In the genomic region with DNA sequence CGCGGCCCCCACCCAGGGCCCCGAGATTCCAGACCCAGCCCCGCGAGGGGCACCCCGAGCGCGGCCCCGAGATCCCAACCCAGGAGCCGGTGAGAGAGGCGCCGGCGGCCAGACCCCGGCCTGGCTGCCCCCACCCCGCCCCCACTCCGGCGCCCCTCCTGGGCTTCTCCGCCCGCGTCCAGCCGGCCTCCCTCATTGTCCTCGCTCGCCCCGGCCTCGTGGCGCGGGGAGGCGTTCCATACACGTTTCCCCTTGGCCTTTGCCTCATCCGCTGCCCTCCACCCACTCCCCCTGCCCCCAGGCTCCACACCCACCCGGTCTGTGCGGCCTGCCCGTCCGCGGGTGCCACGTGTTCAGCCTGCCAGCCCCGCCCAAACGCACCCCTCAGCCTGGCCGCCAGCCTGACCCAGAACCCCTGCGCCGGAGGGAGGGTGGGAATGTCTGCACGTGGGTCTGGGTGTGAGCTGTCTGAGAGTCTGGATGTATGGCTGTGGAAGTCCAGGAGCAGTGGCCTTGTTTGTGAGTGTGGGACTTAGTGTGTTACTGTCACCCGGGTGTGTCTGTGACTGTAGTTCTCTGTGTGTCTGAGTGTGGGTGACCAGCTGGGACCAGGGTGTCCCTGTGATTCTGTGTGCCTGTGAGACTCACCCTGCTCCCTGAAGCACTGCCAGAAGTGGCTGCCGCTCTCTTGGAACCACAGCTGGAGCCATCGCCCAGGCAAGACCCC, we compare ENCODE assay signal across 1 cellular context.
TF ChIP-seq lines count a peak whose summit lies in the region.

No MANE protein-coding gene starts in this region.

TF ChIP-seq in HEK293, 187 proteins besides CTCF, POLR2A, EP300 and RAD21 (continued from another document and continues in another):
- TF ChIP-seq SP3 (tag by site-specific recombination; IDR thresholded peaks at IDR 0.05) (peak; percentile 59), ZNF391 (tag by site-specific recombination; IDR thresholded peaks at IDR 0.05; ENCODE audit: borderline replicate concordance, low read depth) (peak; percentile 33; the same call in 1 of the 2 replicates), ZNF530 (tag by site-specific recombination; IDR thresholded peaks at IDR 0.05; ENCODE audit: low read depth) (no peak), ZBTB21 (tag by site-specific recombination; IDR thresholded peaks at IDR 0.05) (no peak), ZNF341 (tag by site-specific recombination; IDR thresholded peaks at IDR 0.05; ENCODE audit: low read depth) (peak; percentile 79), ZNF10 (tag by site-specific recombination; IDR thresholded peaks at IDR 0.05) (no peak), ZNF404 (tag by site-specific recombination; IDR thresholded peaks at IDR 0.05) (no peak), ZNF571 (tag by site-specific recombination; IDR thresholded peaks at IDR 0.05) (no peak), ZNF701 (tag by site-specific recombination; IDR thresholded peaks at IDR 0.05) (no peak), ZNF830 (tag by site-specific recombination; IDR thresholded peaks at IDR 0.05; ENCODE audit: low read depth) (no peak), ZNF624 (tag by site-specific recombination; IDR thresholded peaks at IDR 0.05) (no peak), KLF16 (tag by site-specific recombination; IDR thresholded peaks at IDR 0.05) (peak; percentile 66; the same call in 1 of the 2 replicates), ZFP37 (tag by site-specific recombination; IDR thresholded peaks at IDR 0.05) (no peak), ZNF24 (tag by site-specific recombination; IDR thresholded peaks at IDR 0.05) (no peak), ZNF37A (tag by site-specific recombination; IDR thresholded peaks at IDR 0.05) (no peak), KLF10 (tag by site-specific recombination; IDR thresholded peaks at IDR 0.05) (no peak), ZNF214 (tag by site-specific recombination; IDR thresholded peaks at IDR 0.05; ENCODE audit: borderline replicate concordance) (no peak), ZNF175 (tag by site-specific recombination; IDR thresholded peaks at IDR 0.05) (no peak), ZNF155 (tag by site-specific recombination; IDR thresholded peaks at IDR 0.05) (no peak), MYNN (tag by site-specific recombination; IDR thresholded peaks at IDR 0.05; ENCODE audit: borderline replicate concordance) (no peak), ZBTB8A (tag by site-specific recombination; IDR thresholded peaks at IDR 0.05) (peak; percentile 80), ZNF132 (tag by site-specific recombination; IDR thresholded peaks at IDR 0.05; ENCODE audit: borderline replicate concordance) (no peak), ZFP3 (tag by site-specific recombination; IDR thresholded peaks at IDR 0.05; ENCODE audit: low read depth) (no peak), ZNF146 (tag by site-specific recombination; IDR thresholded peaks at IDR 0.05) (no peak), ZNF366 (tag by site-specific recombination; conservative IDR thresholded peaks at IDR 0.05) (no peak), KLF8 (tag by site-specific recombination; IDR thresholded peaks at IDR 0.05) (peak; percentile 74; the same call in 1 of the 2 replicates), WT1 (tag by site-specific recombination; IDR thresholded peaks at IDR 0.05) (no peak), MZF1 (tag by site-specific recombination; IDR thresholded peaks at IDR 0.05; ENCODE audit: borderline replicate concordance) (no peak), SCRT2 (tag by site-specific recombination; IDR thresholded peaks at IDR 0.05) (no peak), ZSCAN23 (tag by site-specific recombination; IDR thresholded peaks at IDR 0.05) (no peak), GLI2 (tag by site-specific recombination; IDR thresholded peaks at IDR 0.05; ENCODE audit: borderline replicate concordance, low read depth) (no peak), ZNF670 (tag by site-specific recombination; IDR thresholded peaks at IDR 0.05; ENCODE audit: low read depth) (no peak), ZNF843 (tag by site-specific recombination; IDR thresholded peaks at IDR 0.05) (no peak), IKZF3 (tag by site-specific recombination; IDR thresholded peaks at IDR 0.05) (no peak), ZNF585B (tag by site-specific recombination; IDR thresholded peaks at IDR 0.05) (no peak), ZNF221 (tag by site-specific recombination; IDR thresholded peaks at IDR 0.05; ENCODE audit: borderline replicate concordance) (no peak), ZFP69B (tag by site-specific recombination; IDR thresholded peaks at IDR 0.05) (no peak), ZNF792 (tag by site-specific recombination; IDR thresholded peaks at IDR 0.05) (no peak), EGR2 (tag by site-specific recombination; IDR thresholded peaks at IDR 0.05; ENCODE audit: low read depth) (peak; percentile 93), ZNF596 (tag by site-specific recombination; IDR thresholded peaks at IDR 0.05) (no peak), GLIS1 (tag by site-specific recombination; IDR thresholded peaks at IDR 0.05) (peak; percentile 68), ZNF433 (tag by site-specific recombination; IDR thresholded peaks at IDR 0.05; ENCODE audit: low read depth) (no peak), GFI1B (tag by site-specific recombination; IDR thresholded peaks at IDR 0.05) (no peak), YY1 (tag by site-specific recombination; IDR thresholded peaks at IDR 0.05) (no peak), ZNF548 (tag by site-specific recombination; IDR thresholded peaks at IDR 0.05) (no peak), ZNF354C (tag by site-specific recombination; IDR thresholded peaks at IDR 0.05; ENCODE audit: borderline replicate concordance, low read depth) (no peak), ZIC2 (tag by site-specific recombination; IDR thresholded peaks at IDR 0.05) (no peak; the same call in 1 of the 2 replicates)
- TF ChIP-seq, protein P1, sequence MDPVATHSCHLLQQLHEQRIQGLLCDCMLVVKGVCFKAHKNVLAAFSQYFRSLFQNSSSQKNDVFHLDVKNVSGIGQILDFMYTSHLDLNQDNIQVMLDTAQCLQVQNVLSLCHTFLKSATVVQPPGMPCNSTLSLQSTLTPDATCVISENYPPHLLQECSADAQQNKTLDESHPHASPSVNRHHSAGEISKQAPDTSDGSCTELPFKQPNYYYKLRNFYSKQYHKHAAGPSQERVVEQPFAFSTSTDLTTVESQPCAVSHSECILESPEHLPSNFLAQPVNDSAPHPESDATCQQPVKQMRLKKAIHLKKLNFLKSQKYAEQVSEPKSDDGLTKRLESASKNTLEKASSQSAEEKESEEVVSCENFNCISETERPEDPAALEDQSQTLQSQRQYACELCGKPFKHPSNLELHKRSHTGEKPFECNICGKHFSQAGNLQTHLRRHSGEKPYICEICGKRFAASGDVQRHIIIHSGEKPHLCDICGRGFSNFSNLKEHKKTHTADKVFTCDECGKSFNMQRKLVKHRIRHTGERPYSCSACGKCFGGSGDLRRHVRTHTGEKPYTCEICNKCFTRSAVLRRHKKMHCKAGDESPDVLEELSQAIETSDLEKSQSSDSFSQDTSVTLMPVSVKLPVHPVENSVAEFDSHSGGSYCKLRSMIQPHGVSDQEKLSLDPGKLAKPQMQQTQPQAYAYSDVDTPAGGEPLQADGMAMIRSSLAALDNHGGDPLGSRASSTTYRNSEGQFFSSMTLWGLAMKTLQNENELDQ (tag by site-specific recombination; IDR thresholded peaks at IDR 0.05; ENCODE audit: low read depth): no peak
- TF ChIP-seq, protein P2, sequence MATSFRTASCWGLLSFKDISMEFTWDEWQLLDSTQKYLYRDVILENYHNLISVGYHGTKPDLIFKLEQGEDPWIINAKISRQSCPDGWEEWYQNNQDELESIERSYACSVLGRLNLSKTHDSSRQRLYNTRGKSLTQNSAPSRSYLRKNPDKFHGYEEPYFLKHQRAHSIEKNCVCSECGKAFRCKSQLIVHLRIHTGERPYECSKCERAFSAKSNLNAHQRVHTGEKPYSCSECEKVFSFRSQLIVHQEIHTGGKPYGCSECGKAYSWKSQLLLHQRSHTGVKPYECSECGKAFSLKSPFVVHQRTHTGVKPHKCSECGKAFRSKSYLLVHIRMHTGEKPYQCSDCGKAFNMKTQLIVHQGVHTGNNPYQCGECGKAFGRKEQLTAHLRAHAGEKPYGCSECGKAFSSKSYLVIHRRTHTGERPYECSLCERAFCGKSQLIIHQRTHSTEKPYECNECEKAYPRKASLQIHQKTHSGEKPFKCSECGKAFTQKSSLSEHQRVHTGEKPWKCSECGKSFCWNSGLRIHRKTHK (tag by site-specific recombination; IDR thresholded peaks at IDR 0.05): no peak
- TF ChIP-seq, protein P3, sequence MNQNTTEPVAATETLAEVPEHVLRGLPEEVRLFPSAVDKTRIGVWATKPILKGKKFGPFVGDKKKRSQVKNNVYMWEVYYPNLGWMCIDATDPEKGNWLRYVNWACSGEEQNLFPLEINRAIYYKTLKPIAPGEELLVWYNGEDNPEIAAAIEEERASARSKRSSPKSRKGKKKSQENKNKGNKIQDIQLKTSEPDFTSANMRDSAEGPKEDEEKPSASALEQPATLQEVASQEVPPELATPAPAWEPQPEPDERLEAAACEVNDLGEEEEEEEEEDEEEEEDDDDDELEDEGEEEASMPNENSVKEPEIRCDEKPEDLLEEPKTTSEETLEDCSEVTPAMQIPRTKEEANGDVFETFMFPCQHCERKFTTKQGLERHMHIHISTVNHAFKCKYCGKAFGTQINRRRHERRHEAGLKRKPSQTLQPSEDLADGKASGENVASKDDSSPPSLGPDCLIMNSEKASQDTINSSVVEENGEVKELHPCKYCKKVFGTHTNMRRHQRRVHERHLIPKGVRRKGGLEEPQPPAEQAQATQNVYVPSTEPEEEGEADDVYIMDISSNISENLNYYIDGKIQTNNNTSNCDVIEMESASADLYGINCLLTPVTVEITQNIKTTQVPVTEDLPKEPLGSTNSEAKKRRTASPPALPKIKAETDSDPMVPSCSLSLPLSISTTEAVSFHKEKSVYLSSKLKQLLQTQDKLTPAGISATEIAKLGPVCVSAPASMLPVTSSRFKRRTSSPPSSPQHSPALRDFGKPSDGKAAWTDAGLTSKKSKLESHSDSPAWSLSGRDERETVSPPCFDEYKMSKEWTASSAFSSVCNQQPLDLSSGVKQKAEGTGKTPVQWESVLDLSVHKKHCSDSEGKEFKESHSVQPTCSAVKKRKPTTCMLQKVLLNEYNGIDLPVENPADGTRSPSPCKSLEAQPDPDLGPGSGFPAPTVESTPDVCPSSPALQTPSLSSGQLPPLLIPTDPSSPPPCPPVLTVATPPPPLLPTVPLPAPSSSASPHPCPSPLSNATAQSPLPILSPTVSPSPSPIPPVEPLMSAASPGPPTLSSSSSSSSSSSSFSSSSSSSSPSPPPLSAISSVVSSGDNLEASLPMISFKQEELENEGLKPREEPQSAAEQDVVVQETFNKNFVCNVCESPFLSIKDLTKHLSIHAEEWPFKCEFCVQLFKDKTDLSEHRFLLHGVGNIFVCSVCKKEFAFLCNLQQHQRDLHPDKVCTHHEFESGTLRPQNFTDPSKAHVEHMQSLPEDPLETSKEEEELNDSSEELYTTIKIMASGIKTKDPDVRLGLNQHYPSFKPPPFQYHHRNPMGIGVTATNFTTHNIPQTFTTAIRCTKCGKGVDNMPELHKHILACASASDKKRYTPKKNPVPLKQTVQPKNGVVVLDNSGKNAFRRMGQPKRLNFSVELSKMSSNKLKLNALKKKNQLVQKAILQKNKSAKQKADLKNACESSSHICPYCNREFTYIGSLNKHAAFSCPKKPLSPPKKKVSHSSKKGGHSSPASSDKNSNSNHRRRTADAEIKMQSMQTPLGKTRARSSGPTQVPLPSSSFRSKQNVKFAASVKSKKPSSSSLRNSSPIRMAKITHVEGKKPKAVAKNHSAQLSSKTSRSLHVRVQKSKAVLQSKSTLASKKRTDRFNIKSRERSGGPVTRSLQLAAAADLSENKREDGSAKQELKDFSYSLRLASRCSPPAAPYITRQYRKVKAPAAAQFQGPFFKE (tag by site-specific recombination; IDR thresholded peaks at IDR 0.05; ENCODE audit: borderline replicate concordance): no peak
- TF ChIP-seq, protein P4, sequence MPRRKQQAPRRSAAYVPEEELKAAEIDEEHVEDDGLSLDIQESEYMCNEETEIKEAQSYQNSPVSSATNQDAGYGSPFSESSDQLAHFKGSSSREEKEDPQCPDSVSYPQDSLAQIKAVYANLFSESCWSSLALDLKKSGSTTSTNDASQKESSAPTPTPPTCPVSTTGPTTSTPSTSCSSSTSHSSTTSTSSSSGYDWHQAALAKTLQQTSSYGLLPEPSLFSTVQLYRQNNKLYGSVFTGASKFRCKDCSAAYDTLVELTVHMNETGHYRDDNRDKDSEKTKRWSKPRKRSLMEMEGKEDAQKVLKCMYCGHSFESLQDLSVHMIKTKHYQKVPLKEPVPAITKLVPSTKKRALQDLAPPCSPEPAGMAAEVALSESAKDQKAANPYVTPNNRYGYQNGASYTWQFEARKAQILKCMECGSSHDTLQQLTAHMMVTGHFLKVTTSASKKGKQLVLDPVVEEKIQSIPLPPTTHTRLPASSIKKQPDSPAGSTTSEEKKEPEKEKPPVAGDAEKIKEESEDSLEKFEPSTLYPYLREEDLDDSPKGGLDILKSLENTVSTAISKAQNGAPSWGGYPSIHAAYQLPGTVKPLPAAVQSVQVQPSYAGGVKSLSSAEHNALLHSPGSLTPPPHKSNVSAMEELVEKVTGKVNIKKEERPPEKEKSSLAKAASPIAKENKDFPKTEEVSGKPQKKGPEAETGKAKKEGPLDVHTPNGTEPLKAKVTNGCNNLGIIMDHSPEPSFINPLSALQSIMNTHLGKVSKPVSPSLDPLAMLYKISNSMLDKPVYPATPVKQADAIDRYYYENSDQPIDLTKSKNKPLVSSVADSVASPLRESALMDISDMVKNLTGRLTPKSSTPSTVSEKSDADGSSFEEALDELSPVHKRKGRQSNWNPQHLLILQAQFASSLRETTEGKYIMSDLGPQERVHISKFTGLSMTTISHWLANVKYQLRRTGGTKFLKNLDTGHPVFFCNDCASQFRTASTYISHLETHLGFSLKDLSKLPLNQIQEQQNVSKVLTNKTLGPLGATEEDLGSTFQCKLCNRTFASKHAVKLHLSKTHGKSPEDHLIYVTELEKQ (tag by site-specific recombination; IDR thresholded peaks at IDR 0.05; ENCODE audit: borderline replicate concordance): no peak
- TF ChIP-seq, protein P5, sequence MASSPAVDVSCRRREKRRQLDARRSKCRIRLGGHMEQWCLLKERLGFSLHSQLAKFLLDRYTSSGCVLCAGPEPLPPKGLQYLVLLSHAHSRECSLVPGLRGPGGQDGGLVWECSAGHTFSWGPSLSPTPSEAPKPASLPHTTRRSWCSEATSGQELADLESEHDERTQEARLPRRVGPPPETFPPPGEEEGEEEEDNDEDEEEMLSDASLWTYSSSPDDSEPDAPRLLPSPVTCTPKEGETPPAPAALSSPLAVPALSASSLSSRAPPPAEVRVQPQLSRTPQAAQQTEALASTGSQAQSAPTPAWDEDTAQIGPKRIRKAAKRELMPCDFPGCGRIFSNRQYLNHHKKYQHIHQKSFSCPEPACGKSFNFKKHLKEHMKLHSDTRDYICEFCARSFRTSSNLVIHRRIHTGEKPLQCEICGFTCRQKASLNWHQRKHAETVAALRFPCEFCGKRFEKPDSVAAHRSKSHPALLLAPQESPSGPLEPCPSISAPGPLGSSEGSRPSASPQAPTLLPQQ (tag by site-specific recombination; IDR thresholded peaks at IDR 0.05): peak; percentile 40; the same call in 1 of the 2 replicates
- TF ChIP-seq, protein P6, sequence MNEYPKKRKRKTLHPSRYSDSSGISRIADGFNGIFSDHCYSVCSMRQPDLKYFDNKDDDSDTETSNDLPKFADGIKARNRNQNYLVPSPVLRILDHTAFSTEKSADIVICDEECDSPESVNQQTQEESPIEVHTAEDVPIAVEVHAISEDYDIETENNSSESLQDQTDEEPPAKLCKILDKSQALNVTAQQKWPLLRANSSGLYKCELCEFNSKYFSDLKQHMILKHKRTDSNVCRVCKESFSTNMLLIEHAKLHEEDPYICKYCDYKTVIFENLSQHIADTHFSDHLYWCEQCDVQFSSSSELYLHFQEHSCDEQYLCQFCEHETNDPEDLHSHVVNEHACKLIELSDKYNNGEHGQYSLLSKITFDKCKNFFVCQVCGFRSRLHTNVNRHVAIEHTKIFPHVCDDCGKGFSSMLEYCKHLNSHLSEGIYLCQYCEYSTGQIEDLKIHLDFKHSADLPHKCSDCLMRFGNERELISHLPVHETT (tag by site-specific recombination; IDR thresholded peaks at IDR 0.05): no peak
